Comparison of ENCODE assay signal across 8 cellular contexts in genomic region chr17:77233635-77234334, GRCh38.
DNase-seq lines count a peak whose midpoint lies in the region; ATAC-seq, FAIRE-seq and TF ChIP-seq lines count a peak whose summit lies in the region.

No MANE protein-coding gene starts in this region.

- no peaks in the 10 kb centered on the region for H3K27me3 Mint-ChIP-seq in astrocyte (ENCODE audit: low read depth, unreplicated experiment)
- H3K27me3 Mint-ChIP-seq in nephron progenitor cell (ENCODE audit: low read depth, poor library complexity), result peaks cover 3% of the 10 kb centered on the region

- H3K36me3 ChIP-seq in astrocyte (ENCODE audit: insufficient read depth, low read length), result no peaks in the 10 kb centered on the region

- H3K4me3 Mint-ChIP-seq in astrocyte (ENCODE audit: unreplicated experiment), result no peak overlapping the region
- H3K4me3 Mint-ChIP-seq in nephron progenitor cell, result no peak overlapping the region

- H3K4me1 Mint-ChIP-seq in astrocyte (ENCODE audit: low read depth, unreplicated experiment) (peaks cover 4% of the 10 kb centered on the region), nephron progenitor cell (peaks cover 52% of the 10 kb centered on the region)

- peaks cover 10% of the 10 kb centered on the region for H3K36me3 Mint-ChIP-seq in astrocyte (ENCODE audit: low read depth, unreplicated experiment)
- H3K36me3 Mint-ChIP-seq in nephron progenitor cell (ENCODE audit: low read depth), result peaks cover 5% of the 10 kb centered on the region

- no peaks in the 10 kb centered on the region for H4K20me1 ChIP-seq in astrocyte (ENCODE audit: insufficient read depth, low read length)

- DNase-seq in GM10248 (ENCODE audit: extremely low spot score), result peak; percentile 67
- peak; percentile 78 for DNase-seq in HTR-8/SVneo (ENCODE audit: insufficient read length, low spot score)
- DNase-seq in astrocyte (ENCODE audit: low read depth), result peak; percentile 88
- DNase-seq in nephron progenitor cell, result no peak
- no peak for DNase-seq in T-helper 9 cell

- no peak overlapping the region for H3K4me3 ChIP-seq in astrocyte (ENCODE audit: insufficient read depth, low read depth, low read length)

- POLR2A ChIA-PET in GM10248 (lab: Yijun Ruan, JAX), result no interaction called here

- H2AFZ ChIP-seq in astrocyte (ENCODE audit: low read depth, low read length), result no peak overlapping the region

- H3K27ac ChIP-seq in astrocyte (ENCODE audit: low read depth, low read length), result peak overlapping the region; percentile 42

- no peak for TF ChIP-seq CTCF in GM10248 (IDR thresholded peaks at IDR 0.05; ENCODE audit: control extremely low read depth, extremely low read depth, low read depth, missing control alignments)
- no peak for TF ChIP-seq CTCF in astrocyte (IDR thresholded peaks at IDR 0.05; ENCODE audit: insufficient read depth, low read depth, low read length)
- no peak for TF ChIP-seq CTCF in nephron progenitor cell (IDR thresholded peaks at IDR 0.05)

- CTCF ChIA-PET in GM10248 (lab: Yijun Ruan, JAX), result interaction anchor here (0.9 to 1.9 kb wide), 5 partner anchors 10 to 166 kb away, joined by 3 to 4 read pairs (median 3); no protein-coding TSS in a partner anchor

- no peaks in the 10 kb centered on the region for H3K79me2 ChIP-seq in astrocyte (ENCODE audit: insufficient read depth, low read length)

- peak overlapping the region; percentile 54 for H3K27ac Mint-ChIP-seq in astrocyte (ENCODE audit: unreplicated experiment)
- peak overlapping the region; percentile 82 for H3K27ac Mint-ChIP-seq in nephron progenitor cell

- FAIRE-seq in HTR-8/SVneo (lab: Jason Lieb, UNC) (peak; percentile 99), astrocyte (lab: Jason Lieb, UNC) (peak; percentile 29)

- peaks cover 8% of the 10 kb centered on the region for H3K9me3 ChIP-seq in astrocyte (ENCODE audit: insufficient read depth, low read depth, low read length)

- peaks cover 5% of the 10 kb centered on the region for H3K4me1 ChIP-seq in astrocyte (ENCODE audit: insufficient read depth, low read length)

- ATAC-seq in GM21786 (IDR thresholded peaks at IDR 0.05; ENCODE audit: unreplicated experiment) (no peak), GM18873 (IDR thresholded peaks at IDR 0.05; ENCODE audit: low FRiP score, unreplicated experiment) (no peak), HG03432 (IDR thresholded peaks at IDR 0.05; ENCODE audit: unreplicated experiment) (no peak)

- no peak overlapping the region for H3K9ac ChIP-seq in astrocyte (ENCODE audit: low read length)

- H3K4me2 ChIP-seq in astrocyte (ENCODE audit: low read length), result no peak overlapping the region

- no peaks in the 10 kb centered on the region for H3K27me3 ChIP-seq in astrocyte (ENCODE audit: insufficient read depth, low read length)

- H3K9me3 Mint-ChIP-seq in astrocyte (ENCODE audit: unreplicated experiment), result peaks cover 12% of the 10 kb centered on the region
- peaks cover 28% of the 10 kb centered on the region for H3K9me3 Mint-ChIP-seq in nephron progenitor cell

Comparison
In these comparisons a context has a peak if more than half of its experiments do, and no peak if none do; other contexts are left out.
1. DNase-seq: peak in GM10248 (single experiment), HTR-8/SVneo (single experiment) and astrocyte (single experiment); none in nephron progenitor cell (single experiment) and T-helper 9 cell (single experiment).